9 cellular contexts compared by ENCODE assay signal in the genomic region with DNA sequence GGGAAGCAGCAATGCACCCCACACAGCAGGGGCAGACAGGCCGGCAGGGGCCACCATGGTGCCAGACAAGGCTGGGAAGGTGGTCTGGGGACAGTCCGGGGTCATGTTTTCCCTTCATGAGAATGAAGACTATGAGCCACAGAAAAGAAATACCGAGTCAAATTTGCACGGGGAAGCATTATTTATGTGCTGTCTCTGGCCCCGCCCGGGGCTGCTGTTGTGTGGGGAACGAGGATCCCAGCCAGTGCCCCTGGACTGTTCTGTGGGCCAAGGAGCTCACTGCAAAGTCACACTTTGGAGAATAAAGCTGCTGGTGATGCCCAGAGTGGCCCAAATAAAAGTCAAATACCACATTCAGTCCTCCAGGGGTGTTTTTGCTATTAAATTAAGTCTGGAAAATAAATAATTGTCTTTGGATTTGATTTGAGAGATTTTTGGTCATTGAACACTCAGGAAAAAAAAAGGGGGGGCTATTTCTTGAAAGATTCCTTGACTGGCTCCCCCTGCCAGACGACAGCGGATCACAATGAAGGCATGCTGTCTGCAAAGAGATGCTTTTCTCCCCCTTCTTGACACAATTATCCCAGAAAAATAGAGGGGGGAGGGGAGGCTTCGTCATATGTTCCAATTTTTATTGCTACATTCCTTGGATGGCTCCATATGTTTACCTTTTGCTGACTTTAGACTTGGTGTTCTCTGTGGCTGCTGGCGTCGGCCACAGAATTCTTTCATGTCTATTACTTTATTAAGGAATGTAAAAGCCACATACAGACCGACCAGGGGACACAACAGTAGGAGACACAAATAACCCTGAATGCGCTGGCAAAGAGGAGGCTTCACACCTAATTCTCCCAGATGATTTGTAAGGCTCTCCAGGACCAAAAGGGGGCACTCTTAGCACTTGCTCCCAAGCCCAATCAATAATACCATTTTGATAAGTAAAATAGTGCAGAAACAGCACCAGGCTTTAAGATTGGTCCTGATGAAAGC. TPM values are rescaled to one million over a fixed set of nuclear protein-coding genes. Genes with fewer than 3 reads are reported as not detected.
DNase-seq lines count a peak whose midpoint lies in the region; ATAC-seq and TF ChIP-seq lines count a peak whose summit lies in the region.
"Had no signal": no experiment of that assay in that cellular context is flagged by ENCODE, and none has a peak within 500 bp of the region (broad histone marks: within the 10 kb centered on the region; RNA-seq: fewer than 3 reads in every experiment).

No MANE protein-coding gene starts in this region.

- intact Hi-C loops in A673 (cut with micrococcal nuclease; ENCODE audit: unreplicated experiment), result loop anchor here (1.0 kb wide), 1 partner anchor 354 kb away; no protein-coding TSS in a partner anchor

- DNase-seq in A673 (ENCODE audit: low spot score), result peak; percentile 43
- peak; percentile 61 for DNase-seq in NOMO-1 treated with DMSO at 0.1 percent for 48 hours (lab: John Stamatoyannopoulos, UW; ENCODE audit: unreplicated experiment)
- peak; percentile 38 for DNase-seq in endothelial cell (ENCODE audit: low spot score)
- peak; percentile 43 for DNase-seq in pulmonary artery endothelial cell (ENCODE audit: low read depth, low spot score)
- DNase-seq in coronary artery (ENCODE audit: low spot score), result no peak
- no peak for DNase-seq in cortex of kidney (lab: John Stamatoyannopoulos, UW)

- H3K4me3 Mint-ChIP-seq in endothelial cell (ENCODE audit: unreplicated experiment), result no peak overlapping the region
- H3K4me3 Mint-ChIP-seq: central memory CD8-positive, alpha-beta T cell had no signal

- TF ChIP-seq CTCF in A673 (conservative IDR thresholded peaks at IDR 0.05; ENCODE audit: low read depth, low read length), result peak; percentile 62
- TF ChIP-seq CTCF in GM12873 (IDR thresholded peaks at IDR 0.05; ENCODE audit: insufficient read depth, low read depth, low read length, missing control alignments), result peak; percentile 51
- TF ChIP-seq CTCF in endothelial cell (IDR thresholded peaks at IDR 0.05; ENCODE audit: unreplicated experiment), result peak; percentile 36
- no peak for TF ChIP-seq CTCF in coronary artery (IDR thresholded peaks at IDR 0.05)

- BruUV-seq in A673 (replicated peaks; lab: Mats Ljungman, UMichigan), result no TSS peak

- H3K27me3 ChIP-seq in A673 (replicated peaks; ENCODE audit: insufficient read depth, low read depth, low read length, poor library complexity), result peaks cover 36% of the 10 kb centered on the region

- H3K4me3 ChIP-seq in A673 (ENCODE audit: low read depth, low read length, poor library complexity, severe bottlenecking) (no peak overlapping the region), coronary artery (no peak overlapping the region)

- no peaks in the 10 kb centered on the region for H3K4me1 Mint-ChIP-seq in endothelial cell (ENCODE audit: unreplicated experiment)
- H3K4me1 Mint-ChIP-seq: central memory CD8-positive, alpha-beta T cell had no signal

- H3K27ac ChIP-seq in A673 (ENCODE audit: low read depth, low read length, poor library complexity, severe bottlenecking) (no peak overlapping the region), coronary artery (no peak overlapping the region)

- H3K27ac Mint-ChIP-seq in endothelial cell (ENCODE audit: unreplicated experiment), result no peak overlapping the region

- H3K36me3 Mint-ChIP-seq in endothelial cell (ENCODE audit: low read depth, unreplicated experiment), result no peaks in the 10 kb centered on the region

- H3K9me3 Mint-ChIP-seq in endothelial cell (ENCODE audit: unreplicated experiment), result no peaks in the 10 kb centered on the region
- H3K9me3 Mint-ChIP-seq: central memory CD8-positive, alpha-beta T cell had no signal

- H3K27me3 Mint-ChIP-seq in endothelial cell (ENCODE audit: unreplicated experiment), result no peaks in the 10 kb centered on the region
- H3K27me3 Mint-ChIP-seq: central memory CD8-positive, alpha-beta T cell had no signal

- no peaks in the 10 kb centered on the region for H3K9me3 ChIP-seq in A673 (ENCODE audit: low read depth, low read length, poor library complexity, severe bottlenecking)

- H3K4me1 ChIP-seq in A673 (ENCODE audit: insufficient read depth, low read length, poor library complexity, severe bottlenecking), result no peaks in the 10 kb centered on the region

- CTCF ChIA-PET in A673 (lab: Charles Lee), result no interaction called here

- no peaks in the 10 kb centered on the region for H3K36me3 ChIP-seq in A673 (ENCODE audit: insufficient read depth, low read length, poor library complexity, severe bottlenecking)

- POLR2A ChIA-PET in A673 (lab: Charles Lee; ENCODE audit: low non-redundant PET), result no interaction called here

- ATAC-seq in GM21737 (IDR thresholded peaks at IDR 0.05; ENCODE audit: unreplicated experiment), result no peak

RNA-seq across cellular contexts. Expression of gene ANKFN1, which starts 27.1 kb away (rescaled TPM):
- not detected in 2 replicates for total RNA-seq in A673 (2021)
- not detected for total RNA-seq in endothelial cell (ENCODE audit: unreplicated experiment)
- 0.42 and 1.5 TPM in 2 replicates for total RNA-seq in pulmonary artery endothelial cell

Comparison
In these comparisons a context has a peak if more than half of its experiments do, and no peak if none do; other contexts are left out.
1. DNase-seq: peak in A673 (single experiment), NOMO-1 treated with DMSO at 0.1 percent for 48 hours (single experiment), endothelial cell (single experiment) and pulmonary artery endothelial cell (single experiment); none in coronary artery (single experiment) and cortex of kidney (single experiment).